Comparison of ENCODE assay signal across 20 cellular contexts in genomic region chr9:70578720-70579119, GRCh38.
DNase-seq lines count a peak whose midpoint lies in the region; ATAC-seq, FAIRE-seq and TF ChIP-seq lines count a peak whose summit lies in the region.
"Had no signal": no experiment of that assay in that cellular context is flagged by ENCODE, and none has a peak within 500 bp of the region (broad histone marks: within the 10 kb centered on the region; RNA-seq: fewer than 3 reads in every experiment).

No MANE protein-coding gene starts in this region.

- H3K27ac ChIP-seq in MM.1S (ENCODE audit: low read length) (no peak overlapping the region), kidney (ENCODE audit: low read depth in 2 of 2, low read length in 2 of 2) (no peak overlapping the region)
- H3K27ac ChIP-seq in naive thymus-derived CD4-positive, alpha-beta T cell (ENCODE audit: low read depth, low read length): no peak overlapping the region
- H3K27ac ChIP-seq: body of pancreas, coronary artery, parathyroid adenoma, thyroid gland had no signal

- no peak overlapping the region for H3K4me2 ChIP-seq in MM.1S (ENCODE audit: low read depth, low read length)

- H3K9ac ChIP-seq in MM.1S (ENCODE audit: low read length): no peak overlapping the region
- no peak overlapping the region for H3K9ac ChIP-seq in kidney (ENCODE audit: low read length in 2 of 2)
- H3K9ac ChIP-seq: parathyroid adenoma had no signal

- no peak for ATAC-seq in naive thymus-derived CD4-positive, alpha-beta T cell
- ATAC-seq: activated T-helper 17 cell treated with anti-CD3 and anti-CD28 coated beads, Interleukin-2, amount 50 U/mL, for 72 hours; body of pancreas; natural killer cell had no signal

- H3K4me1 Mint-ChIP-seq in chondrocyte (ENCODE audit: low read depth): peaks cover 27% of the 10 kb centered on the region
- H3K4me1 Mint-ChIP-seq in naive thymus-derived CD4-positive, alpha-beta T cell: peaks cover 0 to 14% (median 2%) of the 10 kb centered on the region in 7 donors
- H3K4me1 Mint-ChIP-seq: activated T-helper 17 cell treated with anti-CD3 and anti-CD28 coated beads, Interleukin-2, amount 50 U/mL, for 72 hours; natural killer cell had no signal

- H3K9me3 ChIP-seq in BE2C: no peaks in the 10 kb centered on the region
- no peaks in the 10 kb centered on the region for H3K9me3 ChIP-seq in MM.1S (replicated peaks; ENCODE audit: insufficient read depth, low read length)
- H3K9me3 ChIP-seq in naive thymus-derived CD4-positive, alpha-beta T cell (ENCODE audit: control insufficient read depth in 2 of 3, low read length in 3 of 3): no peaks in the 10 kb centered on the region
- no peaks in the 10 kb centered on the region for H3K9me3 ChIP-seq in kidney (ENCODE audit: control insufficient read depth in 1 of 2, low read length in 2 of 2)
- H3K9me3 ChIP-seq: body of pancreas, thyroid gland had no signal

- no peak overlapping the region for H3K4me3 Mint-ChIP-seq in chondrocyte (ENCODE audit: unreplicated experiment)
- no peak overlapping the region for H3K4me3 Mint-ChIP-seq in naive thymus-derived CD4-positive, alpha-beta T cell
- H3K4me3 Mint-ChIP-seq: activated naive CD8-positive, alpha-beta T cell treated with anti-CD3 and anti-CD28 coated beads for 36 hours; activated T-helper 17 cell treated with anti-CD3 and anti-CD28 coated beads, Interleukin-2, amount 50 U/mL, for 72 hours; natural killer cell had no signal

- no peaks in the 10 kb centered on the region for H4K20me1 ChIP-seq in MM.1S (ENCODE audit: insufficient read depth, low read length)

- H3K4me1 ChIP-seq in BE2C (peaks cover 12% of the 10 kb centered on the region), MM.1S (ENCODE audit: low read length) (no peaks in the 10 kb centered on the region), kidney (ENCODE audit: control insufficient read depth in 1 of 2, insufficient read depth in 1 of 2, low read depth in 1 of 2, low read length in 2 of 2) (peaks cover 10 to 19% of the 10 kb centered on the region in 2 donors)
- no peaks in the 10 kb centered on the region for H3K4me1 ChIP-seq in naive thymus-derived CD4-positive, alpha-beta T cell (ENCODE audit: control insufficient read depth in 2 of 2, insufficient read depth in 2 of 2, low read length in 2 of 2)
- H3K4me1 ChIP-seq: body of pancreas had no signal

- no peaks in the 10 kb centered on the region for H3F3A ChIP-seq in MM.1S (ENCODE audit: insufficient read depth, low read length)

- H3K4me3 ChIP-seq in BE2C (ENCODE audit: low read depth, low read length) (no peak overlapping the region), MM.1S (ENCODE audit: low read length) (no peak overlapping the region), kidney (ENCODE audit: low read length in 2 of 2) (no peak overlapping the region)
- H3K4me3 ChIP-seq in naive thymus-derived CD4-positive, alpha-beta T cell (ENCODE audit: low read length): no peak overlapping the region
- H3K4me3 ChIP-seq: body of pancreas, coronary artery, thyroid gland had no signal

- no peaks in the 10 kb centered on the region for H3K79me2 ChIP-seq in MM.1S (ENCODE audit: low read length)
- H3K79me2 ChIP-seq: parathyroid adenoma had no signal

- H3K36me3 Mint-ChIP-seq in chondrocyte (ENCODE audit: low read depth): no peaks in the 10 kb centered on the region
- peaks cover 0 to 9% (median 0%) of the 10 kb centered on the region in 5 donors for H3K36me3 Mint-ChIP-seq in naive thymus-derived CD4-positive, alpha-beta T cell
- H3K36me3 Mint-ChIP-seq: activated naive CD8-positive, alpha-beta T cell treated with anti-CD3 and anti-CD28 coated beads for 36 hours; natural killer cell had no signal

- no peak overlapping the region for H2AFZ ChIP-seq in MM.1S (ENCODE audit: low read length)

- H3K36me3 ChIP-seq in BE2C (no peaks in the 10 kb centered on the region), MM.1S (replicated peaks; ENCODE audit: insufficient read depth, low read length) (no peaks in the 10 kb centered on the region), kidney (ENCODE audit: control insufficient read depth in 1 of 2, insufficient read depth in 2 of 2, low read length in 2 of 2) (no peaks in the 10 kb centered on the region)
- no peaks in the 10 kb centered on the region for H3K36me3 ChIP-seq in naive thymus-derived CD4-positive, alpha-beta T cell (ENCODE audit: control insufficient read depth in 2 of 3, insufficient read depth in 3 of 3, low read length in 3 of 3)
- H3K36me3 ChIP-seq: thyroid gland had no signal

- intact Hi-C loops in naive thymus-derived CD4-positive, alpha-beta T cell (cut with micrococcal nuclease): no loop called here
- intact Hi-C loops in kidney (cut with DNase I): no loop called here

- H3K9me2 ChIP-seq in MM.1S (replicated peaks; ENCODE audit: insufficient read depth, low read length): no peaks in the 10 kb centered on the region

- CTCF ChIA-PET in naive thymus-derived CD4-positive, alpha-beta T cell (lab: Charles Lee): interaction anchor here (0.6 kb wide), 1 partner anchor 30 kb away, joined by 5 read pairs; no protein-coding TSS in a partner anchor

- H3K9me3 Mint-ChIP-seq in chondrocyte (ENCODE audit: low read depth): no peaks in the 10 kb centered on the region
- peaks cover 0 to 3% (median 0%) of the 10 kb centered on the region in 11 donors for H3K9me3 Mint-ChIP-seq in naive thymus-derived CD4-positive, alpha-beta T cell
- H3K9me3 Mint-ChIP-seq: activated naive CD8-positive, alpha-beta T cell treated with anti-CD3 and anti-CD28 coated beads for 36 hours; activated T-helper 17 cell treated with anti-CD3 and anti-CD28 coated beads, Interleukin-2, amount 50 U/mL, for 72 hours; natural killer cell had no signal

- H3K27me3 ChIP-seq in BE2C (no peaks in the 10 kb centered on the region), MM.1S (replicated peaks; ENCODE audit: insufficient read depth, low read length) (no peaks in the 10 kb centered on the region)
- no peaks in the 10 kb centered on the region for H3K27me3 ChIP-seq in naive thymus-derived CD4-positive, alpha-beta T cell (ENCODE audit: control insufficient read depth in 2 of 2, insufficient read depth in 2 of 2, low read length in 2 of 2)
- H3K27me3 ChIP-seq: body of pancreas, thyroid gland had no signal

- H3K27me3 Mint-ChIP-seq in chondrocyte (ENCODE audit: low read depth): no peaks in the 10 kb centered on the region
- peaks cover 0 to 5% (median 0%) of the 10 kb centered on the region in 5 donors for H3K27me3 Mint-ChIP-seq in naive thymus-derived CD4-positive, alpha-beta T cell
- H3K27me3 Mint-ChIP-seq: activated naive CD8-positive, alpha-beta T cell treated with anti-CD3 and anti-CD28 coated beads for 36 hours; activated T-helper 17 cell treated with anti-CD3 and anti-CD28 coated beads, Interleukin-2, amount 50 U/mL, for 72 hours had no signal

- FAIRE-seq in kidney (lab: Jason Lieb, UNC): no peak

- POLR2A ChIA-PET in naive thymus-derived CD4-positive, alpha-beta T cell (lab: Charles Lee): no interaction called here

- no peak overlapping the region for H3K27ac Mint-ChIP-seq in chondrocyte (ENCODE audit: unreplicated experiment)
- H3K27ac Mint-ChIP-seq in naive thymus-derived CD4-positive, alpha-beta T cell: peak overlapping the region in 3 of 9 donors; percentile 14 to 41 (median 27)
- H3K27ac Mint-ChIP-seq: activated naive CD8-positive, alpha-beta T cell treated with anti-CD3 and anti-CD28 coated beads for 36 hours; activated T-helper 17 cell treated with anti-CD3 and anti-CD28 coated beads, Interleukin-2, amount 50 U/mL, for 72 hours; natural killer cell had no signal

- TF ChIP-seq CTCF in BE2C (IDR thresholded peaks at IDR 0.05; ENCODE audit: low read depth, low read length) (peak; percentile 16; the same call in 1 of the 2 replicates), GM12873 (IDR thresholded peaks at IDR 0.05; ENCODE audit: insufficient read depth, low read depth, low read length, missing control alignments) (peak; percentile 28), MM.1S (IDR thresholded peaks at IDR 0.05; ENCODE audit: low read length) (peak; percentile 16; the same call in 1 of the 2 replicates), chondrocyte (IDR thresholded peaks at IDR 0.05) (peak; percentile 29), kidney (IDR thresholded peaks at IDR 0.05; ENCODE audit: borderline replicate concordance, extremely low read depth, insufficient read depth) (no peak)

- DNase-seq in BE2C (peak; percentile 12), MM.1S (no peak), chondrocyte (ENCODE audit: low spot score) (no peak), NCI-H1417 treated with DMSO at 0.1 percent for 48 hours (lab: John Stamatoyannopoulos, UW) (no peak), NCI-H524 treated with DMSO at 0.1 percent for 48 hours (lab: John Stamatoyannopoulos, UW) (no peak), kidney (no peak)
- DNase-seq in naive thymus-derived CD4-positive, alpha-beta T cell: no peak
- DNase-seq: activated CD4-positive, alpha-beta T cell treated with anti-CD3 and anti-CD28 coated beads for 4 hours; activated naive CD8-positive, alpha-beta T cell treated with anti-CD3 and anti-CD28 coated beads for 36 hours; body of pancreas; natural killer cell; NCI-H187 treated with DMSO at 0.1 percent for 48 hours; NCI-H226; stimulated activated CD4-positive, alpha-beta T cell treated with anti-CD3 and anti-CD28 coated beads, Interleukin-1b, Interleukin-23, amount 100 ng/mL, for 48 hours; stimulated activated naive CD4-positive, alpha-beta T cell; thyroid gland had no signal
